Comparison of ENCODE assay signal across 25 cellular contexts in genomic region chr15:53251998-53252397, GRCh38.
A peak's percentile ranks its signal among the peaks of the same experiment; 100 is the strongest.
DNase-seq lines count a peak whose midpoint lies in the region; ATAC-seq, FAIRE-seq and TF ChIP-seq lines count a peak whose summit lies in the region.
"Had no signal": no experiment of that assay in that cellular context is flagged by ENCODE, and none has a peak within 500 bp of the region (broad histone marks: within the 10 kb centered on the region; RNA-seq: fewer than 3 reads in every experiment).

No MANE protein-coding gene starts in this region.

- intact Hi-C loops in pancreas (cut with DNase I) = no loop called here
- intact Hi-C loops in psoas muscle (cut with DNase I) = loop anchor here in 1 of 2 donors (5.0 to 10.0 kb wide), 2 partner anchors 127 to 1565 kb away; no protein-coding TSS in a partner anchor

- peak; percentile 77 to 93 (median 82) for ATAC-seq in pancreas
- ATAC-seq in psoas muscle = no peak
- ATAC-seq: CD8-positive, alpha-beta T cell; esophagus mucosa; foreskin keratinocyte; mucosa of descending colon had no signal

- H3K27me3 ChIP-seq in pancreas (no peaks in the 10 kb centered on the region), psoas muscle (ENCODE audit: insufficient read depth in 3 of 3, low read length in 2 of 3) (no peaks in the 10 kb centered on the region)
- H3K27me3 ChIP-seq: foreskin keratinocyte, transverse colon had no signal

- no peaks in the 10 kb centered on the region for H3K9me3 ChIP-seq in pancreas
- no peaks in the 10 kb centered on the region for H3K9me3 ChIP-seq in psoas muscle
- H3K9me3 ChIP-seq: left ventricle myocardium inferior, mucosa of descending colon, transverse colon had no signal

- H3K27ac ChIP-seq in pancreas (no peak overlapping the region), psoas muscle (no peak overlapping the region)
- H3K27ac ChIP-seq: coronary artery, foreskin keratinocyte, KMS-11, left ventricle myocardium inferior, transverse colon, VCaP had no signal

- TF ChIP-seq CTCF in pancreas (IDR thresholded peaks at IDR 0.05) (no peak), psoas muscle (IDR thresholded peaks at IDR 0.05) (no peak)

- no peaks in the 10 kb centered on the region for H3K36me3 ChIP-seq in pancreas
- H3K36me3 ChIP-seq in psoas muscle (ENCODE audit: insufficient read depth in 1 of 2, low read depth in 1 of 2) = no peaks in the 10 kb centered on the region
- H3K36me3 ChIP-seq: left ventricle myocardium inferior, transverse colon had no signal

- DNase-seq in NCI-H2107 treated with DMSO at 0.1 percent for 48 hours (lab: John Stamatoyannopoulos, UW; ENCODE audit: unreplicated experiment) (peak; percentile 11), NCI-H2107 (lab: John Stamatoyannopoulos, UW) (no peak), NCI-H146 treated with DMSO at 0.1 percent for 48 hours (lab: John Stamatoyannopoulos, UW; ENCODE audit: unreplicated experiment) (peak; percentile 81), SK-N-DZ (ENCODE audit: low spot score) (peak; percentile 2), pancreas (peak in 4 of 6 donors; percentile 22 to 29 (median 24)), psoas muscle (no peak), kidney glomerular epithelial cell (lab: John Stamatoyannopoulos, UW) (no peak)
- DNase-seq in activated CD4-positive, CD25-positive, alpha-beta regulatory T cell (lab: John Stamatoyannopoulos, UW) = no peak
- DNase-seq: 8988T; activated CD4-positive, alpha-beta T cell treated with anti-CD3 and anti-CD28 coated beads, Interleukin-2, amount 50 U/mL, for 1 hour; activated naive CD4-positive, alpha-beta T cell treated with anti-CD3 and anti-CD28 coated beads, Interleukin-2, amount 10 ng/mL, durations not matched to agents 7 days and 5 days; amygdala; CD8-positive, alpha-beta T cell; DND-41; foreskin keratinocyte; left ventricle myocardium inferior; mucosa of descending colon; NCI-H524; transverse colon had no signal

- H3K4me3 ChIP-seq in pancreas (no peak overlapping the region), psoas muscle (no peak overlapping the region)
- H3K4me3 ChIP-seq: coronary artery, left ventricle myocardium inferior, mucosa of descending colon, transverse colon had no signal

- no peak for FAIRE-seq in pancreas (lab: Jason Lieb, UNC)
- FAIRE-seq: bronchial epithelial cell, H1 had no signal

- WGBS in pancreas, 2 donors = 7 to 8% methylated on average over 8 of the region's 8 CpGs
- 36 to 51% (median 46%) methylated on average over 8 of the region's 8 CpGs for WGBS in psoas muscle, 3 donors

- H3K4me1 ChIP-seq in pancreas (peaks cover 0 to 14% (median 4%) of the 10 kb centered on the region in 3 donors), psoas muscle (no peaks in the 10 kb centered on the region)
- H3K4me1 ChIP-seq: foreskin keratinocyte, left ventricle myocardium inferior, transverse colon had no signal

Comparison
In these comparisons a context has a peak if more than half of its experiments do, and no peak if none do; other contexts are left out.
1. DNase-seq: peak in NCI-H2107 treated with DMSO at 0.1 percent for 48 hours (single experiment), NCI-H146 treated with DMSO at 0.1 percent for 48 hours (single experiment), SK-N-DZ (single experiment) and pancreas (4 of 6); none in NCI-H2107 (single experiment), psoas muscle (0 of 2), kidney glomerular epithelial cell (single experiment) and activated CD4-positive, CD25-positive, alpha-beta regulatory T cell (0 of 4).
2. ATAC-seq: peak in pancreas (4 of 4); none in psoas muscle (0 of 4).